In the genomic region with DNA sequence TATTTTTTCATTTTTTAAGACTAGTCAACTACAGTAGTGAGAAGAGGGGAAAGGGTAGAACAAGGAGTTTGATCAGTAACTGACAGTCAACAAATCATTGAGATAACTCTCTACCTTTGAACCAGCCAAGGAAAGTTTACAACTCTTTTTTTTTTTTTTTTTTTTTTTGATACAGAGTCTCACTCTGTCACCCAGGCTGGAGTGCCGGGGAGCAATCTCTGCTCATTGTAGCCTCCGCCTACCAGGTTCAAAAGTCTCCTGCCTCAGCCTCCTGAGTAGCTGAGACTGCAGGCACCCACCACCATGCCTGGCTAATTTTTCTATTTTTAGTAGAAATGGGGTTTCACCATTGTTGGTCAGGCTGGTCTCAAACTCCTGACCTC, we compare ENCODE assay signal across 17 cellular contexts.
"Had no signal": no experiment of that assay in that cellular context is flagged by ENCODE, and none has a peak within 500 bp of the region (broad histone marks: within the 10 kb centered on the region; RNA-seq: fewer than 3 reads in every experiment).

No MANE protein-coding gene starts in this region.

- H3K4me3 Mint-ChIP-seq: activated CD4-positive, alpha-beta memory T cell treated with anti-CD3 and anti-CD28 coated beads, Interleukin-2, amount 10 ng/mL, durations not matched to agents 7 days and 5 days; activated CD8-positive, alpha-beta memory T cell treated with anti-CD3 and anti-CD28 coated beads, Interleukin-2, amount 10 ng/mL, durations not matched to agents 7 days and 5 days; activated naive CD8-positive, alpha-beta T cell; natural killer cell had no signal

- H3K36me3 Mint-ChIP-seq: activated CD8-positive, alpha-beta memory T cell treated with anti-CD3 and anti-CD28 coated beads, Interleukin-2, amount 10 ng/mL, durations not matched to agents 7 days and 5 days; activated naive CD8-positive, alpha-beta T cell; natural killer cell had no signal

- H3K4me3 ChIP-seq: breast epithelium, coronary artery, heart left ventricle, lung, spleen had no signal

- H3K27ac Mint-ChIP-seq: activated CD4-positive, alpha-beta memory T cell treated with anti-CD3 and anti-CD28 coated beads, Interleukin-2, amount 10 ng/mL, durations not matched to agents 7 days and 5 days; activated CD8-positive, alpha-beta memory T cell treated with anti-CD3 and anti-CD28 coated beads, Interleukin-2, amount 10 ng/mL, durations not matched to agents 7 days and 5 days; activated naive CD8-positive, alpha-beta T cell; natural killer cell had no signal

- H3K27me3 ChIP-seq: breast epithelium, heart left ventricle, spleen had no signal

- H3K9me3 ChIP-seq: breast epithelium, heart left ventricle, spleen had no signal

- H3K27ac ChIP-seq: breast epithelium, coronary artery, epithelial cell of prostate, heart left ventricle had no signal

- DNase-seq: activated CD4-positive, alpha-beta memory T cell treated with anti-CD3 and anti-CD28 coated beads, Interleukin-2, amount 10 ng/mL, durations not matched to agents 7 days and 5 days; activated CD4-positive, alpha-beta T cell treated with anti-CD3 and anti-CD28 coated beads for 48 hours; activated CD8-positive, alpha-beta memory T cell treated with anti-CD3 and anti-CD28 coated beads, Interleukin-2, amount 10 ng/mL, durations not matched to agents 7 days and 5 days; activated naive CD4-positive, alpha-beta T cell; amniotic stem cell; heart left ventricle; natural killer cell; spleen; stimulated activated CD4-positive, alpha-beta T cell treated with anti-CD3 and anti-CD28 coated beads, Interleukin-4, amount 100 ng/mL, for 1 hour; stimulated activated naive CD4-positive, alpha-beta T cell treated with Interleukin-2 at 50 U/mL for 16 hours; SW 1271; T-helper 2 cell had no signal

- H3K9me3 Mint-ChIP-seq: activated CD4-positive, alpha-beta memory T cell treated with anti-CD3 and anti-CD28 coated beads, Interleukin-2, amount 10 ng/mL, durations not matched to agents 7 days and 5 days; natural killer cell had no signal

- ATAC-seq: activated CD8-positive, alpha-beta memory T cell treated with anti-CD3 and anti-CD28 coated beads, Interleukin-2, amount 10 ng/mL, durations not matched to agents 7 days and 5 days; heart left ventricle; natural killer cell had no signal

- H3K36me3 ChIP-seq: breast epithelium, heart left ventricle, spleen had no signal

- H3K4me1 ChIP-seq: breast epithelium had no signal

- H3K27me3 Mint-ChIP-seq: activated CD4-positive, alpha-beta memory T cell treated with anti-CD3 and anti-CD28 coated beads, Interleukin-2, amount 10 ng/mL, durations not matched to agents 7 days and 5 days; activated CD8-positive, alpha-beta memory T cell treated with anti-CD3 and anti-CD28 coated beads, Interleukin-2, amount 10 ng/mL, durations not matched to agents 7 days and 5 days; activated naive CD8-positive, alpha-beta T cell had no signal
